14 cellular contexts compared by ENCODE assay signal in the genomic region with DNA sequence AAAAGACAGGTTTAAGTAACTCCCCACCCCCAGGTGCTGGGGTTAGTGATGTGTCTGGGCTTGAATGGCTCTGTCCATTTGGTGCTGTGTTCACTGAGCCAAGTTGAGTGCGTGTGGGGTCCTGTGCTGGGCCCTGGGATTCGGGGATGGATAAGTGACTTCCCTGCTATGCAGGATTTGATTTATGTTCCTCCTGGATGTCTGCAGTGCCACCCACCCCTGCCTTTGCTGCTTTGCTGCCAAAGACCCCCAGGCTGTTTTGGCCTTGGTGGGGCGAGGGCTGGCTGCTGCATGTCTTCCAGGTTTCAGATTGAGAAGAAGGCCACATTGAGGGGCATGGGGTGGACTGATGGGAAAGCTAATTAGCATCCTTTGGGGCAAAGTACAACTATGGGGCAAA.
A peak's percentile ranks its signal among the peaks of the same experiment; 100 is the strongest.
DNase-seq lines count a peak whose midpoint lies in the region; ATAC-seq, FAIRE-seq and TF ChIP-seq lines count a peak whose summit lies in the region.
"Had no signal": no experiment of that assay in that cellular context is flagged by ENCODE, and none has a peak within 500 bp of the region (broad histone marks: within the 10 kb centered on the region; RNA-seq: fewer than 3 reads in every experiment).

No MANE protein-coding gene starts in this region.

- 94 to 100% (median 98%) methylated on average over 3 of the region's 3 CpGs for WGBS in heart left ventricle, 4 donors
- 80 to 97% (median 83%) methylated on average over 3 of the region's 3 CpGs for WGBS in small intestine, 3 donors

- no peak for FAIRE-seq in small intestine (lab: Jason Lieb, UNC)
- FAIRE-seq: H1, HTR-8/SVneo had no signal

- no peaks in the 10 kb centered on the region for H3K9me3 ChIP-seq in heart left ventricle
- no peaks in the 10 kb centered on the region for H3K9me3 ChIP-seq in right atrium auricular region
- no peaks in the 10 kb centered on the region for H3K9me3 ChIP-seq in lower lobe of right lung
- no peaks in the 10 kb centered on the region for H3K9me3 ChIP-seq in small intestine (ENCODE audit: control insufficient read depth, low read depth)

- H3K4me3 ChIP-seq in heart left ventricle (no peak overlapping the region), right atrium auricular region (no peak overlapping the region), lower lobe of right lung (no peak overlapping the region), small intestine (ENCODE audit: low read depth in 1 of 2, low read length in 2 of 2) (no peak overlapping the region)
- H3K4me3 ChIP-seq: BLaER1 treated with 17β-estradiol and CSF1 and Interleukin-3, amounts not matched to agents 10 nM and 100 nM had no signal

- H3K4me1 ChIP-seq in heart left ventricle (no peaks in the 10 kb centered on the region), right atrium auricular region (peaks cover 0 to under 1% of the 10 kb centered on the region in 2 donors), lower lobe of right lung (no peaks in the 10 kb centered on the region), small intestine (ENCODE audit: control insufficient read depth in 2 of 2, insufficient read depth in 1 of 2, low read depth in 1 of 2, low read length in 1 of 2) (no peaks in the 10 kb centered on the region)

- H3K36me3 ChIP-seq in heart left ventricle (peaks cover 0 to 53% (median 41%) of the 10 kb centered on the region in 9 donors), right atrium auricular region (peaks cover 35% of the 10 kb centered on the region), lower lobe of right lung (peaks cover 26% of the 10 kb centered on the region), small intestine (ENCODE audit: control insufficient read depth in 2 of 2, insufficient read depth in 2 of 2, low read length in 2 of 2) (no peaks in the 10 kb centered on the region)

- H3K27me3 ChIP-seq in heart left ventricle (no peaks in the 10 kb centered on the region), right atrium auricular region (no peaks in the 10 kb centered on the region), lower lobe of right lung (ENCODE audit: low read depth) (no peaks in the 10 kb centered on the region), small intestine (ENCODE audit: control insufficient read depth in 2 of 2, insufficient read depth in 2 of 2, low read length in 2 of 2) (no peaks in the 10 kb centered on the region)
- H3K27me3 ChIP-seq: BLaER1 treated with 17β-estradiol and CSF1 and Interleukin-3, amounts not matched to agents 10 nM and 100 nM had no signal

- no peak for TF ChIP-seq POLR2A in heart left ventricle (IDR thresholded peaks at IDR 0.05)

- H3K27ac ChIP-seq in heart left ventricle (no peak overlapping the region), right atrium auricular region (no peak overlapping the region), lower lobe of right lung (no peak overlapping the region), small intestine (ENCODE audit: low read depth in 1 of 2, low read length in 1 of 2) (no peak overlapping the region)
- H3K27ac ChIP-seq: BLaER1 treated with 17β-estradiol and CSF1 and Interleukin-3, amounts not matched to agents 10 nM and 100 nM had no signal

- ATAC-seq in heart left ventricle, result no peak
- no peak for ATAC-seq in lower lobe of right lung
- ATAC-seq in GM19463 (IDR thresholded peaks at IDR 0.05; ENCODE audit: unreplicated experiment), result no peak
- ATAC-seq in GM19035 (IDR thresholded peaks at IDR 0.05; ENCODE audit: unreplicated experiment), result no peak
- ATAC-seq: CD8-positive, alpha-beta T cell had no signal

- DNase-seq in heart left ventricle (peak in 3 of 5 donors; percentile 3 to 11 (median 4)), right atrium auricular region (ENCODE audit: low spot score) (no peak), lower lobe of right lung (peak; percentile 24), small intestine (peak; percentile 20)
- DNase-seq: Calu3; CD8-positive, alpha-beta T cell; DMS79 treated with DMSO at 0.1 percent for 48 hours; GF-D8; H9 had no signal

- intact Hi-C loops in heart left ventricle (cut with DNase I), result no loop called here
- intact Hi-C loops in lower lobe of right lung (cut with DNase I), result no loop called here

- TF ChIP-seq CTCF in heart left ventricle (IDR thresholded peaks at IDR 0.05), result no peak
- TF ChIP-seq CTCF in right atrium auricular region (IDR thresholded peaks at IDR 0.05), result no peak
- no peak for TF ChIP-seq CTCF in lower lobe of right lung (IDR thresholded peaks at IDR 0.05)
